ENCODE assay signal across 16 cellular contexts in the genomic region with DNA sequence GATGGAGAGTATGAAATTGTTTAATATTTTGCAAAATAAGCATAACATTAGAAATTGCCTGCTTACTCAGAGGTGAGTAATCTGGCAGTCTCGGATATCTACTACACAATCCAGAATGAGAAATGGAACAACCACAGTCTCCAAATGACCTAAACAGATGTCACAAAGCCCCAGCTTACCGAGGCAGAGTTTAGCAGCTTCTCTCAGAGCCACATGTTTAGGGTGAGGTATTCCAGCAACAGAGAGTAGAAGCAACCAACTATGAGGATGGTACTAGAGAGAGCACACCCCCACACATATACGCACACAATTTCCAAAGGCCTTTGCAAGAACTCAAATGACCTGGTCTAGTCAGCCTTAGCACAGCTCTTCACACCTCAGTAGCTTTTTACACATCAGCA.
DNase-seq lines count a peak whose midpoint lies in the region; ATAC-seq, FAIRE-seq and TF ChIP-seq lines count a peak whose summit lies in the region.
"Had no signal": no experiment of that assay in that cellular context is flagged by ENCODE, and none has a peak within 500 bp of the region (broad histone marks: within the 10 kb centered on the region; RNA-seq: fewer than 3 reads in every experiment).

No MANE protein-coding gene starts in this region.

- H3K4me1 ChIP-seq in GM23248 (ENCODE audit: insufficient read depth) (peaks cover 38% of the 10 kb centered on the region), left ventricle myocardium inferior (peaks cover 6% of the 10 kb centered on the region), A673 (ENCODE audit: insufficient read depth, low read length, poor library complexity, severe bottlenecking) (peaks cover 23% of the 10 kb centered on the region)
- H3K4me1 ChIP-seq in CD4-positive, alpha-beta memory T cell (ENCODE audit: insufficient read depth, low read length), result no peaks in the 10 kb centered on the region
- H3K4me1 ChIP-seq: parathyroid adenoma had no signal

- peaks cover 15% of the 10 kb centered on the region for H3F3A ChIP-seq in GM23248 (ENCODE audit: insufficient read depth)

- intact Hi-C loops in left ventricle myocardium inferior (cut with micrococcal nuclease), result no loop called here
- intact Hi-C loops in CD4-positive, alpha-beta memory T cell (cut with micrococcal nuclease), result no loop called here
- intact Hi-C loops in A673 (cut with micrococcal nuclease; ENCODE audit: unreplicated experiment), result no loop called here

- peak overlapping the region; percentile 27 for H3K4me2 ChIP-seq in GM23248 (ENCODE audit: unreplicated experiment)

- H3K79me2 ChIP-seq in GM23248 (ENCODE audit: insufficient read depth), result no peaks in the 10 kb centered on the region
- H3K79me2 ChIP-seq: parathyroid adenoma had no signal

- H3K36me3 ChIP-seq in GM23248 (ENCODE audit: low read depth) (no peaks in the 10 kb centered on the region), left ventricle myocardium inferior (no peaks in the 10 kb centered on the region), A673 (ENCODE audit: insufficient read depth, low read length, poor library complexity, severe bottlenecking) (no peaks in the 10 kb centered on the region)
- H3K36me3 ChIP-seq in CD4-positive, alpha-beta memory T cell (ENCODE audit: insufficient read depth, low read length), result no peaks in the 10 kb centered on the region
- H3K36me3 ChIP-seq: upper lobe of right lung had no signal

- H3K4me3 Mint-ChIP-seq in CD4-positive, alpha-beta memory T cell, result no peak overlapping the region

- H3K4me3 ChIP-seq in GM23248, result no peak overlapping the region
- no peak overlapping the region for H3K4me3 ChIP-seq in astrocyte of the cerebellum (ENCODE audit: low read depth, low read length)
- H3K4me3 ChIP-seq in left ventricle myocardium inferior, result no peak overlapping the region
- no peak overlapping the region for H3K4me3 ChIP-seq in CD4-positive, alpha-beta memory T cell (ENCODE audit: low read length in 2 of 2)
- no peak overlapping the region for H3K4me3 ChIP-seq in A673 (ENCODE audit: low read depth, low read length, poor library complexity, severe bottlenecking)
- H3K4me3 ChIP-seq: upper lobe of right lung had no signal

- no peak overlapping the region for H3K27ac Mint-ChIP-seq in CD4-positive, alpha-beta memory T cell

- H3K36me3 Mint-ChIP-seq in CD4-positive, alpha-beta memory T cell, result no peaks in the 10 kb centered on the region

- H3K4me1 Mint-ChIP-seq in CD4-positive, alpha-beta memory T cell, result no peaks in the 10 kb centered on the region

- peak; percentile 8 for DNase-seq in A172 (ENCODE audit: low spot score)
- DNase-seq in GM23248, result peak; percentile 91
- peak; percentile 48 for DNase-seq in astrocyte of the cerebellum (ENCODE audit: low read depth)
- DNase-seq in left ventricle myocardium inferior, result no peak
- no peak for DNase-seq in CD4-positive, alpha-beta memory T cell
- DNase-seq in A673 (ENCODE audit: low spot score), result no peak
- no peak for DNase-seq in GM19239 (ENCODE audit: insufficient read length, low spot score)
- DNase-seq: activated T-cell treated with anti-CD3 and anti-CD28 coated beads for 4 hours, AML-193, mesendoderm, MM.1S, NCI-H2171 treated with DMSO at 0.1 percent for 48 hours, SW 1271, upper lobe of right lung had no signal

- CTCF ChIA-PET in CD4-positive, alpha-beta memory T cell (lab: Charles Lee; ENCODE audit: partially characterized antibody), result no interaction called here
- CTCF ChIA-PET in A673 (lab: Charles Lee), result no interaction called here

- H3K9me3 ChIP-seq in GM23248 (ENCODE audit: low read depth), result no peaks in the 10 kb centered on the region
- H3K9me3 ChIP-seq in left ventricle myocardium inferior (replicated peaks), result no peaks in the 10 kb centered on the region
- no peaks in the 10 kb centered on the region for H3K9me3 ChIP-seq in CD4-positive, alpha-beta memory T cell (ENCODE audit: control insufficient read depth in 1 of 2, low read length in 2 of 2)
- no peaks in the 10 kb centered on the region for H3K9me3 ChIP-seq in A673 (ENCODE audit: low read depth, low read length, poor library complexity, severe bottlenecking)
- H3K9me3 ChIP-seq: upper lobe of right lung had no signal

- no peak for ATAC-seq in GM18858 (IDR thresholded peaks at IDR 0.05; ENCODE audit: unreplicated experiment)
- ATAC-seq: upper lobe of right lung had no signal

- H3K9me3 Mint-ChIP-seq in CD4-positive, alpha-beta memory T cell, result peaks cover 0 to 4% (median 1%) of the 10 kb centered on the region in 8 donors

- H3K27me3 ChIP-seq in GM23248 (replicated peaks; ENCODE audit: insufficient read depth) (no peaks in the 10 kb centered on the region), left ventricle myocardium inferior (ENCODE audit: low read depth) (no peaks in the 10 kb centered on the region), A673 (replicated peaks; ENCODE audit: insufficient read depth, low read depth, low read length, poor library complexity) (no peaks in the 10 kb centered on the region)
- H3K27me3 ChIP-seq in CD4-positive, alpha-beta memory T cell (ENCODE audit: insufficient read depth, low read length), result no peaks in the 10 kb centered on the region
- H3K27me3 ChIP-seq: upper lobe of right lung had no signal

- TF ChIP-seq CTCF in astrocyte of the cerebellum (IDR thresholded peaks at IDR 0.05; ENCODE audit: low read depth, low read length, missing control alignments), result no peak
- TF ChIP-seq CTCF in left ventricle myocardium inferior (IDR thresholded peaks at IDR 0.05; ENCODE audit: borderline replicate concordance), result no peak
- TF ChIP-seq CTCF in A673 (conservative IDR thresholded peaks at IDR 0.05; ENCODE audit: low read depth, low read length), result no peak

- no peaks in the 10 kb centered on the region for H3K27me3 Mint-ChIP-seq in CD4-positive, alpha-beta memory T cell

- in situ Hi-C loops in GM23248 (cut with MboI) (no loop called here), astrocyte of the cerebellum (cut with HindIII; ENCODE audit: low sequenced_read_pairs) (loop anchor here (5.0 kb wide), 2 partner anchors 49 to 76 kb away; no protein-coding TSS in a partner anchor)

- 9 to 18% methylated on average over 3 of the region's 3 CpGs for WGBS in GM23248 (ENCODE audit: low coverage in 1 of 2, low lambda C conversion rate in 2 of 2, missing lambda C conversion rate in 2 of 2), 2 experiments

- BruUV-seq in A673 (replicated peaks; lab: Mats Ljungman, UMichigan), result no TSS peak

- H3K9me2 ChIP-seq in GM23248 (ENCODE audit: insufficient read depth), result no peaks in the 10 kb centered on the region

- no peak overlapping the region for H2AFZ ChIP-seq in GM23248
- H2AFZ ChIP-seq: parathyroid adenoma had no signal

- no peak overlapping the region for H3K9ac ChIP-seq in GM23248
- H3K9ac ChIP-seq: parathyroid adenoma had no signal

- no peaks in the 10 kb centered on the region for H4K20me1 ChIP-seq in GM23248 (ENCODE audit: insufficient read depth)

- no peak for FAIRE-seq in GM19239 (lab: Jason Lieb, UNC)

- H3K27ac ChIP-seq in GM23248 (peak overlapping the region; percentile 50), left ventricle myocardium inferior (replicated peaks) (peak overlapping the region; percentile 11), A673 (ENCODE audit: low read depth, low read length, poor library complexity, severe bottlenecking) (no peak overlapping the region)
- H3K27ac ChIP-seq in CD4-positive, alpha-beta memory T cell (ENCODE audit: low read depth, low read length), result no peak overlapping the region
- H3K27ac ChIP-seq: parathyroid adenoma, upper lobe of right lung had no signal

- POLR2A ChIA-PET in CD4-positive, alpha-beta memory T cell (lab: Charles Lee; ENCODE audit: partially characterized antibody), result no interaction called here
- POLR2A ChIA-PET in A673 (lab: Charles Lee; ENCODE audit: low non-redundant PET), result no interaction called here

Comparison
In these comparisons a context has a peak if more than half of its experiments do, and no peak if none do; other contexts are left out.
1. DNase-seq: peak in A172 (single experiment), GM23248 (single experiment) and astrocyte of the cerebellum (single experiment); none in left ventricle myocardium inferior (single experiment), CD4-positive, alpha-beta memory T cell (0 of 5), A673 (single experiment) and GM19239 (single experiment).
2. H3K27ac ChIP-seq: peak in GM23248 (single experiment) and left ventricle myocardium inferior (single experiment); none in CD4-positive, alpha-beta memory T cell (single experiment) and A673 (single experiment).